1 cellular context compared by ENCODE assay signal in the genomic region with DNA sequence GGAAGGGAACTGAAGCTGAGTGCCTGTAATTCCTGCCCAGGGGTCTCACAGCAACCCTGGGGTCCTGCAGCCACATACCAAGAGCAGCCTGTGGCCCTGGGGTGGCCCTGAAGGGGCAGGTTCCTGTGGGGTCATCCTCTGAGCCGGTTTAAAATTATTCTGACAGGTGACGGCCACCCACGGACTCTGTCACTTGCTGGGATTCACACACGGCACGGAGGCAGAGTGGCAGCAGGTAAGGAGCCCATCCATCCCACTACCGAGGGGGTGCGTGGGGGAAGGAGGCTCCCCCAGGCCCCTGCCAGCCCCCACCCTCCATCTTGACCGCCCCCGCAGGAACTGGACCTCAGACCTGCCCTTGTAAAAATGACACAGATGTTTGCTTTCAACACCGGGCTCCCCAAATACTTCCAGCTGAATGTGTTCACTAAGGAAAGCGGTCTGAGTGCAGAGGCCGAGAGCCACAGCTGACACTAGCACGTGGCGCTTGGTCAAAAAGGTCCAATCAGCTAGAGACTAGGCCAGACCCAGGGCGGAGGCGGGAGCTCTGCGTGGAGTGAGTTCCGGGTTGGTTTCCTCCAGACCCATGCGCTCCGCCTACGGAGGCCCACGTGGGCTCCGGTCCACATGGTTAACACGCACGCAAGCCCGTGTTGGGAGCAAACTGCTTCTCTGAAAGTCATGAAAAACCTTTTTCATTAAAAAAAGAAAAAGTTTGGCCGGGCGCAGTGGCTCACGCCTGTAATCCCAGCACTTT.
TF ChIP-seq lines count a peak whose summit lies in the region.

No MANE protein-coding gene starts in this region.

TF ChIP-seq in HEK293, 187 proteins besides CTCF, POLR2A, EP300 and RAD21 (continued from another document):
- TF ChIP-seq ZFP3 (tag by site-specific recombination; IDR thresholded peaks at IDR 0.05; ENCODE audit: low read depth) = no peak
- TF ChIP-seq GLIS1 (tag by site-specific recombination; IDR thresholded peaks at IDR 0.05) = peak; percentile 88
- TF ChIP-seq EGR2 (tag by site-specific recombination; IDR thresholded peaks at IDR 0.05; ENCODE audit: low read depth) = peak; percentile 38; the same call in 1 of the 2 replicates
- peak; percentile 14; the same call in 1 of the 2 replicates for TF ChIP-seq ZIC2 (tag by site-specific recombination; IDR thresholded peaks at IDR 0.05)
- TF ChIP-seq, protein P1, sequence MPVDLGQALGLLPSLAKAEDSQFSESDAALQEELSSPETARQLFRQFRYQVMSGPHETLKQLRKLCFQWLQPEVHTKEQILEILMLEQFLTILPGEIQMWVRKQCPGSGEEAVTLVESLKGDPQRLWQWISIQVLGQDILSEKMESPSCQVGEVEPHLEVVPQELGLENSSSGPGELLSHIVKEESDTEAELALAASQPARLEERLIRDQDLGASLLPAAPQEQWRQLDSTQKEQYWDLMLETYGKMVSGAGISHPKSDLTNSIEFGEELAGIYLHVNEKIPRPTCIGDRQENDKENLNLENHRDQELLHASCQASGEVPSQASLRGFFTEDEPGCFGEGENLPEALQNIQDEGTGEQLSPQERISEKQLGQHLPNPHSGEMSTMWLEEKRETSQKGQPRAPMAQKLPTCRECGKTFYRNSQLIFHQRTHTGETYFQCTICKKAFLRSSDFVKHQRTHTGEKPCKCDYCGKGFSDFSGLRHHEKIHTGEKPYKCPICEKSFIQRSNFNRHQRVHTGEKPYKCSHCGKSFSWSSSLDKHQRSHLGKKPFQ (tag by site-specific recombination; IDR thresholded peaks at IDR 0.05) = no peak
- no peak for TF ChIP-seq SETDB1 (IDR thresholded peaks at IDR 0.05; ENCODE audit: insufficient read length, low read length)
TF ChIP-seq in HEK293: peak in this region for 5.
